1 cellular context compared by ENCODE assay signal in the genomic region with DNA sequence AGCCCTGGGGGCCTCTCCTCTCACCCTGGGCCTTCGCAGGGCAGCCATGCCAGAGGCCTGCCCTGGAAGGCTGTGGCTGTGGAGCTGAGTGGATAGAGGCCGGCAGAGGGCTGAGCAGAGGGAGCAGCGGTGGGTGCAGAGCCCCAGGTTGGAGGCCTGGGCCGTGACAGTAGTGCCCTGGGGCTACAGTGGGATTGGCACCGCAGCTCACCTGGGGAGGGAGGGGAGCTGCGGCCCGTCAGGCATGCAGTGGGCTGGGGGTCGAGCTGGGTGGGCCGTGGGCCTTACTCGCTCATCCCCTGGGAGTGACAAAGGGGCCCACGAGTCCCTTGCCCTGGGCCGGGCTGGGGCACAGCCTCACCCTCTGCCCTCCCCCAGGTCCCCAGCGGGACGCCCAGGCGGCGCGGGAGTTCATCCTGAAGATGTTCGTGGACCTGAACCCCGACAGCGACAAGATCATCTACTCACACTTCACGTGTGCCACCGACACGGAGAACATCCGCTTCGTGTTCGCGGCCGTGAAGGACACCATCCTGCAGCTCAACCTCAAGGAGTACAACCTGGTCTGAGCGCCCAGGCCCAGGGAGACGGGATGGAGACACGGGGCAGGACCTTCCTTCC.
TF ChIP-seq lines count a peak whose summit lies in the region.

No MANE protein-coding gene starts in this region.

TF ChIP-seq in HepG2, 621 proteins besides CTCF, POLR2A, EP300 and RAD21:
- TF ChIP-seq AGO2 (optimal IDR thresholded peaks at IDR 0.05; ENCODE audit: low read depth, low read length), result peak; percentile 18
- no peak for TF ChIP-seq DPF2 (CRISPR knock-in tag; IDR thresholded peaks at IDR 0.05; ENCODE audit: borderline replicate concordance, low read depth)
